In the genomic region with DNA sequence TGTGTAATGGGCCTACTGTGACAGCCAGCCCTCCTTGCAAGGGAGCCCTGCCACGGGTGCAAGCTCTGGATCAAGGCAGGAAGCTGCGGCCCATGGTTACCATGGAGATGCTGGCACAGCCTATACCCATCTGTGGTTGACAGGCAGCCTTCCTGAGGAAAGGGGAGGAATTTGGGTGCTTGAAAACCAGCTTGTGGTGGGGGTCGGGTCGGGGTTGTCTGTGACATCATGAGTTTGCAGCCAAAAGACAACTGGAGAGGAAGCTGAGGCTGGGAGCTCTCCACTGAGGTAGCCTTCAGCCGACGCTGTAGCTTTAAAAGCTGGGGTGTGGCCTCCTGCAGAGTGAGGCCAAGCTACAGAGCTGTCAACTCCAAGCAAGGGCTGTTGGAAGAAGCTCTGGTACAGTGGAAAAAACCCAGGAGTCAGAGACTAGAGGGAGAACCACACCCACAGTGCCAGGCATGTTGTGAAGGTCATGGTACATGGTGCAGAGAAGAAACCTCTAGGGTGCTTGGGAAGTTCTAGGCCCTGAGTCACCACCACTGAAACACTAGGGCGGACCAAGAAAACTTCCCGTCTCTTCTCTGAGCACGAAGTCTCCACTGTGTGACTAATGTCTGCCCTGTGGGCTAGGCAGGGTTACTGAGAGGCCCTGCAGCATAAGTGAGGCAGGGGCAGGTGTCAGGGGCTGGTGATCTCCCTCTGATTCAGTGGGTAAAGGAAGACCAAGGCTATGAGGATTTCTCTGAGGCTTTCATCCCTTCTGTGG, we compare ENCODE assay signal across 8 cellular contexts. TPM values are rescaled to one million over a fixed set of nuclear protein-coding genes. Genes with fewer than 3 reads are reported as not detected.
DNase-seq lines count a peak whose midpoint lies in the region; ATAC-seq and TF ChIP-seq lines count a peak whose summit lies in the region.

No MANE protein-coding gene starts in this region.

- BruUV-seq in Panc1 (replicated peaks; lab: Mats Ljungman, UMichigan), result no TSS peak

- POLR2A ChIA-PET in Panc1 (lab: Charles Lee), result interaction anchor here (2.8 kb wide), 1 partner anchor 11 kb away, joined by 17 read pairs; a partner anchor contains a TSS

- H3K27me3 Mint-ChIP-seq in activated T-helper 2 cell treated with anti-CD3 and anti-CD28 coated beads, Interferon-gamma antibody, Interleukin-2, Interleukin-4, amounts not matched to agents 10 μg/mL and 5 μg/mL and 100 μg/mL, durations not matched to agents 14 hours and 24 hours and 36 hours (ENCODE audit: low read depth), result no peaks in the 10 kb centered on the region

- H3K4me3 ChIP-seq in Panc1 (ENCODE audit: low read depth in 2 of 2, low read length in 2 of 2) (peak overlapping the region in 1 of 2 experiments; percentile 23; a peak in 2 of 4 replicates), fibroblast of pulmonary artery (replicated peaks; ENCODE audit: low read depth, low read length) (peak overlapping the region; percentile 14), osteoblast (ENCODE audit: insufficient read depth, low read length) (peak overlapping the region; percentile 34), tibial artery (peak overlapping the region in 1 of 2 donors; percentile 22)

- DNase-seq in Ammon's horn (ENCODE audit: low spot score) (peak; percentile 73), Panc1 (ENCODE audit: low read depth, low spot score) (no peak), fibroblast of pulmonary artery (ENCODE audit: low read depth) (peak; percentile 96), osteoblast (ENCODE audit: insufficient read length, low spot score, missing footprints) (peak; percentile 96), tibial artery (peak; percentile 95 to 96)
- peak; percentile 63 for DNase-seq in activated T-helper 2 cell treated with anti-CD3 and anti-CD28 coated beads, Interferon-gamma antibody, Interleukin-2, Interleukin-4, amounts not matched to agents 10 μg/mL and 5 μg/mL and 100 μg/mL, durations not matched to agents 14 hours and 24 hours and 36 hours (ENCODE audit: low spot score)

- peak overlapping the region; percentile 75 for H3K4me3 Mint-ChIP-seq in activated T-helper 2 cell treated with anti-CD3 and anti-CD28 coated beads, Interferon-gamma antibody, Interleukin-2, Interleukin-4, amounts not matched to agents 10 μg/mL and 5 μg/mL and 100 μg/mL, durations not matched to agents 14 hours and 24 hours and 36 hours (ENCODE audit: low read depth)

- H4K20me1 ChIP-seq in osteoblast (ENCODE audit: insufficient read depth, low read length), result no peaks in the 10 kb centered on the region

- H3K27me3 ChIP-seq in Panc1 (ENCODE audit: control insufficient read depth, insufficient read depth, low read length) (no peaks in the 10 kb centered on the region), osteoblast (ENCODE audit: insufficient read depth, low read length) (no peaks in the 10 kb centered on the region), tibial artery (no peaks in the 10 kb centered on the region)

- in situ Hi-C loops in Panc1 (cut with HindIII; ENCODE audit: low pct_unique_long_range_greater_than_20kb, low sequenced_read_pairs), result no loop called here

- H3K36me3 ChIP-seq in Panc1 (ENCODE audit: control insufficient read depth, insufficient read depth, low read length) (no peaks in the 10 kb centered on the region), osteoblast (ENCODE audit: insufficient read depth, low read length) (no peaks in the 10 kb centered on the region), tibial artery (no peaks in the 10 kb centered on the region)

- peaks cover 35% of the 10 kb centered on the region for H3K4me1 Mint-ChIP-seq in activated T-helper 2 cell treated with anti-CD3 and anti-CD28 coated beads, Interferon-gamma antibody, Interleukin-2, Interleukin-4, amounts not matched to agents 10 μg/mL and 5 μg/mL and 100 μg/mL, durations not matched to agents 14 hours and 24 hours and 36 hours (ENCODE audit: low read depth)

- peak overlapping the region; percentile 75 for H3K4me2 ChIP-seq in osteoblast (ENCODE audit: insufficient read depth, low read length)

- H3K27ac Mint-ChIP-seq in activated T-helper 2 cell treated with anti-CD3 and anti-CD28 coated beads, Interferon-gamma antibody, Interleukin-2, Interleukin-4, amounts not matched to agents 10 μg/mL and 5 μg/mL and 100 μg/mL, durations not matched to agents 14 hours and 24 hours and 36 hours, result peak overlapping the region; percentile 100

- H3K4me1 ChIP-seq in Panc1 (ENCODE audit: control insufficient read depth, insufficient read depth, low read length), result peaks cover 24% of the 10 kb centered on the region
- peaks cover 27% of the 10 kb centered on the region for H3K4me1 ChIP-seq in osteoblast (ENCODE audit: insufficient read depth, low read length)
- H3K4me1 ChIP-seq in tibial artery, result peaks cover 6 to 44% (median 33%) of the 10 kb centered on the region in 4 donors

- H3K27ac ChIP-seq in Panc1 (ENCODE audit: low read length), result peak overlapping the region; percentile 95
- H3K27ac ChIP-seq in osteoblast (ENCODE audit: low read depth, low read length), result peak overlapping the region; percentile 98
- H3K27ac ChIP-seq in tibial artery, result peak overlapping the region; percentile 88 to 97

- TF ChIP-seq CTCF in Panc1 (IDR thresholded peaks at IDR 0.05), result no peak
- TF ChIP-seq CTCF in fibroblast of pulmonary artery (IDR thresholded peaks at IDR 0.05; ENCODE audit: low read length, missing control alignments), result no peak
- no peak for TF ChIP-seq CTCF in osteoblast (IDR thresholded peaks at IDR 0.05; ENCODE audit: extremely low read depth, low read depth, low read length)
- no peak for TF ChIP-seq CTCF in tibial artery (IDR thresholded peaks at IDR 0.05)

- no peaks in the 10 kb centered on the region for H3K9me3 Mint-ChIP-seq in activated T-helper 2 cell treated with anti-CD3 and anti-CD28 coated beads, Interferon-gamma antibody, Interleukin-2, Interleukin-4, amounts not matched to agents 10 μg/mL and 5 μg/mL and 100 μg/mL, durations not matched to agents 14 hours and 24 hours and 36 hours

- ATAC-seq in GM18909 (IDR thresholded peaks at IDR 0.05; ENCODE audit: poor library complexity, unreplicated experiment) (peak; percentile 80), HG03097 (IDR thresholded peaks at IDR 0.05; ENCODE audit: low FRiP score, unreplicated experiment) (peak; percentile 81), Panc1 (peak; percentile 88)

- CTCF ChIA-PET in Panc1 (lab: Charles Lee), result interaction anchor here (0.6 kb wide), 1 partner anchor 11 kb away, joined by 7 read pairs; a partner anchor contains a TSS

- H3K79me2 ChIP-seq in osteoblast (ENCODE audit: insufficient read depth, low read length), result no peaks in the 10 kb centered on the region

- H3K9me3 ChIP-seq in Panc1 (ENCODE audit: control insufficient read depth, insufficient read depth, low read depth, low read length) (no peaks in the 10 kb centered on the region), osteoblast (ENCODE audit: low read depth, low read length) (no peaks in the 10 kb centered on the region), tibial artery (no peaks in the 10 kb centered on the region)

- H3K36me3 Mint-ChIP-seq in activated T-helper 2 cell treated with anti-CD3 and anti-CD28 coated beads, Interferon-gamma antibody, Interleukin-2, Interleukin-4, amounts not matched to agents 10 μg/mL and 5 μg/mL and 100 μg/mL, durations not matched to agents 14 hours and 24 hours and 36 hours (ENCODE audit: low read depth), result no peaks in the 10 kb centered on the region

- intact Hi-C loops in Panc1 (cut with micrococcal nuclease; ENCODE audit: unreplicated experiment), result no loop called here
- intact Hi-C loops in activated T-helper 2 cell treated with anti-CD3 and anti-CD28 coated beads, Interferon-gamma antibody, Interleukin-2, Interleukin-4, amounts not matched to agents 10 μg/mL and 5 μg/mL and 100 μg/mL, durations not matched to agents 14 hours and 24 hours and 36 hours (cut with micrococcal nuclease), result loop anchor here (1.0 to 10.0 kb wide), 8 partner anchors 11 to 1981 kb away; a partner anchor contains a TSS
- intact Hi-C loops in tibial artery (cut with DNase I; ENCODE audit: low total_unique reads), result no loop called here

- H2AFZ ChIP-seq in osteoblast (ENCODE audit: low read length), result peak overlapping the region; percentile 88

RNA-seq across cellular contexts. Expression of a gene that starts 10.8 kb away (rescaled TPM):
- 894 TPM for total RNA-seq in Panc1 (2021; ENCODE audit: unreplicated experiment)
- polyA plus RNA-seq in Panc1 (2012; ENCODE audit: insufficient read length), result 1,229 TPM
- 1,864 and 1,905 TPM in 2 replicates for total RNA-seq in activated T-helper 2 cell treated with anti-CD3 and anti-CD28 coated beads, Interferon-gamma antibody, Interleukin-2, Interleukin-4, amounts not matched to agents 10 μg/mL and 5 μg/mL and 100 μg/mL, durations not matched to agents 14 hours and 24 hours and 36 hours
- total RNA-seq in osteoblast, result 680 and 798 TPM in 2 replicates

RNA-seq across cellular contexts. Expression of a gene that starts 28.5 kb away (rescaled TPM):
- 0.26 TPM for total RNA-seq in Panc1 (2021; ENCODE audit: unreplicated experiment)
- not detected for polyA plus RNA-seq in Panc1 (2012; ENCODE audit: insufficient read length)
- total RNA-seq in activated T-helper 2 cell treated with anti-CD3 and anti-CD28 coated beads, Interferon-gamma antibody, Interleukin-2, Interleukin-4, amounts not matched to agents 10 μg/mL and 5 μg/mL and 100 μg/mL, durations not matched to agents 14 hours and 24 hours and 36 hours, result not detected in 2 replicates
- total RNA-seq in osteoblast, result under 0.01 TPM in 1 of 2 replicates, not detected in the other
